ENCODE assay signal across 11 cellular contexts in the genomic region with DNA sequence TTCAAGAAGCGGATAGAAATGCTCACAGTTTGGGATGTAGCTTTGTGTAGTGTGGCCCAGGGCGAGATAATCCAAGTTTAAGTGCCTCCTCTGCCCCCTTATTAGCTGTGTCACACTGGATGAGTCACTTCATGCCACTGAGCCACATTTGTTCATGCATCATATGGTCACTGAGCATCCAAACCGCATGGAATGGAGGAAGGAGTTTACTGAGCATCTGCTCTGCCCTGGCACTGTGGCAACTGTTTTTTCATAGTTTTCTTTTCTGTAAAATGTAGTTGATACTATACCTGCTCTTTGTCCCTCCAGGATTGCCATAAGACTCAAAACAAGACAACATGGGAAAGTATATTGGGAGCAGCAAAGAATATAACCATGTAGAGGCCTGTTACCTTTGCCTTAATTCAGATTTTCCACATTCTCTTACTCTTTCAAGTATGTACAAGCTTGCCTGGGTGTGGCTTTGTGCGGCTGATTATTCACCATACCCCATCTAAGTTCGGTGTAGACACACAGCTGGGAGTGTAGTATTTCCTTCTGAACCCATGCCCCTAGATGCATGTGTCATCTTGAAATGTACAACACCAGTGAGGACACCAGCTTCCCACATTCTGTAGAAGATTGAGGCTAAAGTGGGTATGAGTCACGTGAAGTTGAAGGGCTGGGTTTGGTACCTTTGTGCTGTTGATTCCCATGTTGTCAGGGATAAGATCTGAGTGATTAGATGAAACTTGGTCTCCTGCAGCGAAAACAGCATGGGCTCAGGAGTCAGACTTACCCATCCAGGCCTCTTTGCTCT. TPM values are rescaled to one million over a fixed set of nuclear protein-coding genes. Genes with fewer than 3 reads are reported as not detected.
DNase-seq lines count a peak whose midpoint lies in the region; ATAC-seq and TF ChIP-seq lines count a peak whose summit lies in the region.
"Had no signal": no experiment of that assay in that cellular context is flagged by ENCODE, and none has a peak within 500 bp of the region (broad histone marks: within the 10 kb centered on the region; RNA-seq: fewer than 3 reads in every experiment).

No MANE protein-coding gene starts in this region.

- H3K4me2 ChIP-seq in osteoblast (ENCODE audit: insufficient read depth, low read length) = peak overlapping the region; percentile 35

- no peaks in the 10 kb centered on the region for H3K79me2 ChIP-seq in osteoblast (ENCODE audit: insufficient read depth, low read length)

- H3K9me3 Mint-ChIP-seq in chondrocyte (ENCODE audit: low read depth) = no peaks in the 10 kb centered on the region

- H3K4me1 Mint-ChIP-seq in chondrocyte (ENCODE audit: low read depth) = peaks cover 22% of the 10 kb centered on the region

- no peak overlapping the region for H3K4me3 ChIP-seq in osteoblast (ENCODE audit: insufficient read depth, low read length)
- H3K4me3 ChIP-seq: heart right ventricle, prostate gland, SK-N-MC had no signal

- H3K4me3 Mint-ChIP-seq in chondrocyte (ENCODE audit: unreplicated experiment) = no peak overlapping the region

- H3K27me3 Mint-ChIP-seq in chondrocyte (ENCODE audit: low read depth) = no peaks in the 10 kb centered on the region

- peak overlapping the region; percentile 38 for H2AFZ ChIP-seq in osteoblast (ENCODE audit: low read length)

- peak; percentile 25 for DNase-seq in DMS 273 treated with DMSO at 0.1 percent for 48 hours (lab: John Stamatoyannopoulos, UW)
- DNase-seq in NCI-H2171 treated with DMSO at 0.1 percent for 48 hours (lab: John Stamatoyannopoulos, UW) = peak; percentile 25
- no peak for DNase-seq in chondrocyte (ENCODE audit: low spot score)
- DNase-seq in osteoblast (ENCODE audit: insufficient read length, low spot score, missing footprints) = peak; percentile 94
- DNase-seq in NCI-H146 treated with DMSO at 0.1 percent for 48 hours (lab: John Stamatoyannopoulos, UW; ENCODE audit: unreplicated experiment) = no peak
- DNase-seq in NCI-H1105 (lab: John Stamatoyannopoulos, UW) = no peak
- DNase-seq: heart right ventricle had no signal

- peaks cover 20% of the 10 kb centered on the region for H3K4me1 ChIP-seq in osteoblast (ENCODE audit: insufficient read depth, low read length)
- H3K4me1 ChIP-seq: prostate gland had no signal

- ATAC-seq in HG03139 (IDR thresholded peaks at IDR 0.05; ENCODE audit: unreplicated experiment) (no peak), HG03135 (IDR thresholded peaks at IDR 0.05; ENCODE audit: unreplicated experiment) (no peak)

- peak overlapping the region; percentile 81 for H3K27ac ChIP-seq in osteoblast (ENCODE audit: low read depth, low read length)
- H3K27ac ChIP-seq: prostate gland, SK-N-MC had no signal

- no peaks in the 10 kb centered on the region for H3K9me3 ChIP-seq in osteoblast (ENCODE audit: low read depth, low read length)
- H3K9me3 ChIP-seq: heart right ventricle, prostate gland had no signal

- H3K36me3 ChIP-seq in osteoblast (ENCODE audit: insufficient read depth, low read length) = no peaks in the 10 kb centered on the region
- H3K36me3 ChIP-seq: heart right ventricle, prostate gland had no signal

- H3K27me3 ChIP-seq in osteoblast (ENCODE audit: insufficient read depth, low read length) = no peaks in the 10 kb centered on the region
- H3K27me3 ChIP-seq: heart right ventricle had no signal

- H3K27ac Mint-ChIP-seq in chondrocyte (ENCODE audit: unreplicated experiment) = peak overlapping the region; percentile 92

- TF ChIP-seq CTCF in chondrocyte (IDR thresholded peaks at IDR 0.05) (no peak), osteoblast (IDR thresholded peaks at IDR 0.05; ENCODE audit: extremely low read depth, low read depth, low read length) (no peak)

- H4K20me1 ChIP-seq in osteoblast (ENCODE audit: insufficient read depth, low read length) = no peaks in the 10 kb centered on the region

- no peaks in the 10 kb centered on the region for H3K36me3 Mint-ChIP-seq in chondrocyte (ENCODE audit: low read depth)

RNA-seq across cellular contexts. Expression of gene DHX8, which starts 14.8 kb away (rescaled TPM):
- 39.0 to 49.6 TPM (median 49.2 TPM) in 3 replicates for total RNA-seq in chondrocyte
- total RNA-seq in osteoblast = 39.2 and 42.3 TPM in 2 replicates

Comparison
In these comparisons a context has a peak if more than half of its experiments do, and no peak if none do; other contexts are left out.
1. DNase-seq: peak in DMS 273 treated with DMSO at 0.1 percent for 48 hours (single experiment), NCI-H2171 treated with DMSO at 0.1 percent for 48 hours (single experiment) and osteoblast (single experiment); none in chondrocyte (single experiment), NCI-H146 treated with DMSO at 0.1 percent for 48 hours (single experiment) and NCI-H1105 (single experiment).